In the genomic region with DNA sequence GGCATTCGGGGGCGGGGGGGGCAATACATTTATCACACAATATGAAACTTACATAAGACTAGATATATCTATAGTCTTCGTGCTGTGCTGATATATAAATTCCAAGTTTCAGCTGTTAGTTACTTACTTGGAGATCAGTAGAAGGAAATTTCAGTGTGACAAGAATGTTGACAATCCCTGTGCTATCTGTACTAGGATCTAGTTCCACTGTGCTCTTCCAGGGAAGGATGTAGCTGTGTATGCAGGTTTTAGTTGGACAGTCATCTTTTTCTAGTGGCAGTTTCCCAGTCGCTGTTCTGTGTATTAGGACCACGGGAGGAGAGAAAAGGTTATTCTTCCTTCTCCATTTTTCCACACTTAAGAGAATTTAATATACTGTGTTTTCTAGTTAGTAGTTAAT, we compare ENCODE assay signal across 35 cellular contexts. TPM values are rescaled to one million over a fixed set of nuclear protein-coding genes. Genes with fewer than 3 reads are reported as not detected.
"Had no signal": no experiment of that assay in that cellular context is flagged by ENCODE, and none has a peak within 500 bp of the region (broad histone marks: within the 10 kb centered on the region; RNA-seq: fewer than 3 reads in every experiment).

No MANE protein-coding gene starts in this region.

- H3K4me3 ChIP-seq: coronary artery, dorsolateral prefrontal cortex, esophagus muscularis mucosa, gastrocnemius medialis, heart left ventricle had no signal

- H3K27ac Mint-ChIP-seq: activated CD4-positive, alpha-beta T cell treated with anti-CD3 and anti-CD28 coated beads, Interleukin-2, amount 10 ng/mL, durations not matched to agents 7 days and 5 days; activated naive CD8-positive, alpha-beta T cell; activated T-cell treated with anti-CD3 and anti-CD28 coated beads, Interleukin-2, amount 50 U/mL, for 24 hours; activated T-helper 17 cell treated with anti-CD3 and anti-CD28 coated beads, Interleukin-2, amount 50 U/mL, for 72 hours; dendritic cell treated with granulocyte-macrophage colony-stimulating factor and Interleukin-4, amounts not matched to agents 40 ng/mL and 50 ng/mL, for 4 days; endodermal cell; WTC11 had no signal

- H3K9me3 Mint-ChIP-seq: activated CD4-positive, alpha-beta memory T cell treated with anti-CD3 and anti-CD28 coated beads, Interleukin-2, amount 10 ng/mL, durations not matched to agents 7 days and 5 days; activated CD4-positive, alpha-beta T cell treated with anti-CD3 and anti-CD28 coated beads, Interleukin-2, amount 10 ng/mL, durations not matched to agents 7 days and 5 days; activated T-cell treated with anti-CD3 and anti-CD28 coated beads, Interleukin-2, amount 50 U/mL, for 24 hours; activated T-helper 17 cell treated with anti-CD3 and anti-CD28 coated beads, Interleukin-2, amount 50 U/mL, for 72 hours; central memory CD8-positive, alpha-beta T cell; dendritic cell treated with granulocyte-macrophage colony-stimulating factor and Interleukin-4, amounts not matched to agents 40 ng/mL and 50 ng/mL, for 4 days; endodermal cell; WTC11 had no signal

- H3K4me3 Mint-ChIP-seq: activated CD4-positive, alpha-beta memory T cell treated with anti-CD3 and anti-CD28 coated beads, Interleukin-2, amount 10 ng/mL, durations not matched to agents 7 days and 5 days; activated CD4-positive, alpha-beta T cell treated with anti-CD3 and anti-CD28 coated beads, Interleukin-2, amount 10 ng/mL, durations not matched to agents 7 days and 5 days; activated T-cell treated with anti-CD3 and anti-CD28 coated beads, Interleukin-2, amount 50 U/mL, for 24 hours; activated T-helper 17 cell treated with anti-CD3 and anti-CD28 coated beads, Interleukin-2, amount 50 U/mL, for 72 hours; central memory CD8-positive, alpha-beta T cell; dendritic cell treated with granulocyte-macrophage colony-stimulating factor and Interleukin-4, amounts not matched to agents 40 ng/mL and 50 ng/mL, for 4 days; endodermal cell; WTC11 had no signal

- FAIRE-seq: astrocyte, bronchial epithelial cell had no signal

- DNase-seq: activated CD4-positive, alpha-beta memory T cell treated with anti-CD3 and anti-CD28 coated beads, Interleukin-2, amount 10 ng/mL, durations not matched to agents 7 days and 5 days; activated CD4-positive, alpha-beta T cell treated with anti-CD3 and anti-CD28 coated beads for 1 hour; activated CD4-positive, alpha-beta T cell treated with anti-CD3 and anti-CD28 coated beads for 4 hours; activated CD4-positive, alpha-beta T cell treated with anti-CD3 and anti-CD28 coated beads, Interleukin-2, amount 10 ng/mL, durations not matched to agents 7 days and 5 days; activated CD4-positive, alpha-beta T cell treated with anti-CD3 and anti-CD28 coated beads, Interleukin-2, amount 50 U/mL, for 4 hours; activated CD8-positive, alpha-beta memory T cell treated with anti-CD3 and anti-CD28 coated beads, Interleukin-2, amount 50 U/mL, for 48 hours; activated effector memory CD4-positive, alpha-beta T cell treated with Interleukin-2 at 50 U/mL for 16 hours; activated gamma-delta T cell treated with Interleukin-2 at 50 U/mL for 16 hours; activated naive CD4-positive, alpha-beta T cell treated with anti-CD3 and anti-CD28 coated beads, Interleukin-2, amount 50 U/mL, for 16 hours; activated naive CD4-positive, alpha-beta T cell treated with Interleukin-2 at 50 U/mL for 16 hours; activated T-cell treated with anti-CD3 and anti-CD28 coated beads for 4 hours; activated T-cell treated with anti-CD3 and anti-CD28 coated beads, Interleukin-2, amount 50 U/mL, for 24 hours; amniotic stem cell; anterior cingulate cortex; brain microvascular endothelial cell; dorsolateral prefrontal cortex; effector memory CD4-positive, alpha-beta T cell; endodermal cell; erythroblast; foreskin keratinocyte; gastrocnemius medialis; glutamatergic neuron; heart left ventricle; T-helper 2 cell had no signal

- H3K36me3 Mint-ChIP-seq: WTC11 had no signal

- H3K9me3 ChIP-seq: esophagus muscularis mucosa, gastrocnemius medialis, heart left ventricle had no signal

- H3K27me3 Mint-ChIP-seq: activated CD4-positive, alpha-beta memory T cell treated with anti-CD3 and anti-CD28 coated beads, Interleukin-2, amount 10 ng/mL, durations not matched to agents 7 days and 5 days; activated CD4-positive, alpha-beta T cell treated with anti-CD3 and anti-CD28 coated beads, Interleukin-2, amount 10 ng/mL, durations not matched to agents 7 days and 5 days; activated naive CD8-positive, alpha-beta T cell; activated T-cell treated with anti-CD3 and anti-CD28 coated beads, Interleukin-2, amount 50 U/mL, for 24 hours; activated T-helper 17 cell treated with anti-CD3 and anti-CD28 coated beads, Interleukin-2, amount 50 U/mL, for 72 hours; central memory CD8-positive, alpha-beta T cell; dendritic cell treated with granulocyte-macrophage colony-stimulating factor and Interleukin-4, amounts not matched to agents 40 ng/mL and 50 ng/mL, for 4 days had no signal

- H3K36me3 ChIP-seq: brain microvascular endothelial cell had no signal

- H3K27me3 ChIP-seq: brain microvascular endothelial cell, dorsolateral prefrontal cortex, esophagus muscularis mucosa, foreskin keratinocyte, gastrocnemius medialis, heart left ventricle had no signal

- H3K27ac ChIP-seq: brain microvascular endothelial cell, coronary artery, esophagus muscularis mucosa, foreskin keratinocyte, gastrocnemius medialis, heart left ventricle had no signal

RNA-seq across cellular contexts. Expression of a gene that starts 21.6 kb away (rescaled TPM):
- total RNA-seq: cardiac septum; T-helper 1 cell treated with Interleukin-12 subunit alpha and Interleukin-12 subunit beta and Interleukin-4 antibody, amounts not matched to agents 30 ng/mL and 1 ng/mL, for 36 hours had no signal
